14 cellular contexts compared by ENCODE assay signal in genomic region chr16:693766-694165, GRCh38. TPM values are rescaled to one million over a fixed set of nuclear protein-coding genes. Genes with fewer than 3 reads are reported as not detected.
A peak's percentile ranks its signal among the peaks of the same experiment; 100 is the strongest.
DNase-seq lines count a peak whose midpoint lies in the region; ATAC-seq and TF ChIP-seq lines count a peak whose summit lies in the region.
"Had no signal": no experiment of that assay in that cellular context is flagged by ENCODE, and none has a peak within 500 bp of the region (broad histone marks: within the 10 kb centered on the region; RNA-seq: fewer than 3 reads in every experiment).

No MANE protein-coding gene starts in this region.

- peaks cover 35% of the 10 kb centered on the region for H4K20me1 ChIP-seq in BLaER1

- H3K4me1 ChIP-seq in BLaER1 (peaks cover 44% of the 10 kb centered on the region), Peyer's patch (peaks cover 0 to 39% (median 28%) of the 10 kb centered on the region in 4 donors), esophagus squamous epithelium (peaks cover 37 to 76% (median 52%) of the 10 kb centered on the region in 3 donors)

- TF ChIP-seq POLR2A in Peyer's patch (IDR thresholded peaks at IDR 0.05) (no peak), esophagus squamous epithelium (IDR thresholded peaks at IDR 0.05) (no peak)

- no peaks in the 10 kb centered on the region for H3K9me3 ChIP-seq in BLaER1
- H3K9me3 ChIP-seq in Peyer's patch, result no peaks in the 10 kb centered on the region
- H3K9me3 ChIP-seq in esophagus squamous epithelium, result no peaks in the 10 kb centered on the region

- H3K27ac ChIP-seq in 22Rv1 (peak overlapping the region; percentile 98), BLaER1 (no peak overlapping the region), Peyer's patch (no peak overlapping the region), esophagus squamous epithelium (peak overlapping the region; percentile 28 to 90 (median 84))
- H3K27ac ChIP-seq: parathyroid adenoma had no signal

- intact Hi-C loops in esophagus squamous epithelium (cut with DNase I), result no loop called here

- H3K4me3 ChIP-seq in BLaER1 (peak overlapping the region; percentile 60), Peyer's patch (peak overlapping the region in 3 of 4 donors; percentile 45 to 58 (median 54)), esophagus squamous epithelium (peak overlapping the region; percentile 37 to 66 (median 56))

- no CpG with 5 or more reads among the region's 37 CpGs for WGBS in esophagus squamous epithelium, 2 donors

- no peak overlapping the region for H3K9ac ChIP-seq in BLaER1
- H3K9ac ChIP-seq: parathyroid adenoma had no signal

- DNase-seq in Peyer's patch (no peak), esophagus squamous epithelium (lab: John Stamatoyannopoulos, UW) (no peak), RKO (ENCODE audit: low spot score) (no peak), DMS79 (lab: John Stamatoyannopoulos, UW) (no peak)
- DNase-seq: activated CD8-positive, alpha-beta memory T cell treated with anti-CD3 and anti-CD28 coated beads for 24 hours; central memory CD4-positive, alpha-beta T cell; NCI-H1436; NCI-H446; small intestine had no signal

- peaks cover 78% of the 10 kb centered on the region for H3K27me3 ChIP-seq in BLaER1
- H3K27me3 ChIP-seq in Peyer's patch, result peaks cover 0 to 28% of the 10 kb centered on the region in 2 donors
- H3K27me3 ChIP-seq in esophagus squamous epithelium, result peaks cover 0 to 72% (median 18%) of the 10 kb centered on the region in 4 donors

- H3K36me3 ChIP-seq in BLaER1 (no peaks in the 10 kb centered on the region), Peyer's patch (no peaks in the 10 kb centered on the region), esophagus squamous epithelium (no peaks in the 10 kb centered on the region)

- peak overlapping the region; percentile 98 for H3K4me2 ChIP-seq in BLaER1

- ATAC-seq in GM18907 (IDR thresholded peaks at IDR 0.05; ENCODE audit: unreplicated experiment) (no peak), HG02623 (IDR thresholded peaks at IDR 0.05; ENCODE audit: unreplicated experiment) (no peak)

- TF ChIP-seq CTCF in 22Rv1 (IDR thresholded peaks at IDR 0.05) (no peak), Peyer's patch (IDR thresholded peaks at IDR 0.05) (no peak), esophagus squamous epithelium (IDR thresholded peaks at IDR 0.05) (no peak)

RNA-seq across cellular contexts. Expression of gene WDR24, which starts 3.6 kb away (rescaled TPM):
- total RNA-seq in Peyer's patch, result 10 to 100 TPM in 3 of 4 donors, 1 to 10 TPM in 1; 8.3 to 20.4 (median 15.4) TPM
- total RNA-seq in esophagus squamous epithelium, result 10 to 100 TPM in 1 of 4 donors, 1 to 10 TPM in 3; 6.9 to 11.8 (median 7.8) TPM

RNA-seq across cellular contexts. Expression of gene JMJD8, which starts 9.6 kb away (rescaled TPM):
- total RNA-seq in Peyer's patch, result 10 to 100 TPM; 45.6 to 56.1 (median 51.9) TPM
- total RNA-seq in esophagus squamous epithelium, result 10 to 100 TPM; 53.7 to 70.7 (median 62.5) TPM

RNA-seq across cellular contexts. Expression of gene FBXL16, which starts 11.8 kb away (rescaled TPM):
- total RNA-seq in Peyer's patch (1 to 10 TPM; 1.4 to 2.5 (median 1.9) TPM), esophagus squamous epithelium (1 to 10 TPM; 2.2 to 8.4 (median 3.7) TPM)

RNA-seq across cellular contexts. Expression of gene STUB1, which starts 13.6 kb away (rescaled TPM):
- total RNA-seq in Peyer's patch (100 to 1,000 TPM in 3 of 4 donors, 10 to 100 TPM in 1; 96.0 to 291 (median 107) TPM), esophagus squamous epithelium (100 to 1,000 TPM; 102 to 148 (median 120) TPM)

RNA-seq across cellular contexts. Expression of gene RHBDL1, which starts 18.3 kb away (rescaled TPM):
- total RNA-seq in Peyer's patch, result 10 to 100 TPM in 2 of 4 donors, 1 to 10 TPM in 2; 4.1 to 13.6 (median 9.9) TPM
- 1 to 10 TPM in 1 of 4 donors, under 1 TPM in 2, not detected in 1; 0.38 to 1.1 (median 0.57) TPM for total RNA-seq in esophagus squamous epithelium

Comparison
In these comparisons a context has a peak if more than half of its experiments do, and no peak if none do; other contexts are left out.
1. H3K27ac ChIP-seq: peak in 22Rv1 (single experiment) and esophagus squamous epithelium (4 of 4); none in BLaER1 (single experiment) and Peyer's patch (0 of 4).
2. Peak in every context shown above with its lines, with median percentiles within 50 percentile points of each other: H3K4me3 ChIP-seq.